3 cellular contexts compared by ENCODE assay signal in genomic region chr19:1762243-1763140, GRCh38.
TF ChIP-seq lines count a peak whose summit lies in the region.

No MANE protein-coding gene starts in this region.

TF ChIP-seq in GM23338, 12 proteins besides CTCF, POLR2A, EP300 and RAD21:
- TF ChIP-seq EZH2 (IDR thresholded peaks at IDR 0.05; ENCODE audit: low read depth, unreplicated experiment): peak; percentile 97
- TF ChIP-seq CREB1 (CRISPR knock-in tag; IDR thresholded peaks at IDR 0.05; ENCODE audit: low read depth): no peak
- TF ChIP-seq ZNF114 (CRISPR knock-in tag; IDR thresholded peaks at IDR 0.05): no peak
- no peak for TF ChIP-seq POLR2AphosphoS5 (IDR thresholded peaks at IDR 0.05; ENCODE audit: low read depth)
- TF ChIP-seq ZNF331 (CRISPR knock-in tag; IDR thresholded peaks at IDR 0.05; ENCODE audit: low read depth): no peak

TF ChIP-seq in HEK293, 187 proteins besides CTCF, POLR2A, EP300 and RAD21:
- TF ChIP-seq ZNF341 (tag by site-specific recombination; IDR thresholded peaks at IDR 0.05; ENCODE audit: low read depth) (no peak), ZBTB26 (tag by site-specific recombination; optimal IDR thresholded peaks at IDR 0.05) (peak; percentile 33), ATF2 (tag by site-specific recombination; IDR thresholded peaks at IDR 0.05; ENCODE audit: low read depth) (no peak), ZBTB20 (tag by site-specific recombination; IDR thresholded peaks at IDR 0.05) (peak; percentile 58; the same call in 1 of the 2 replicates), GLIS1 (tag by site-specific recombination; IDR thresholded peaks at IDR 0.05) (peak; percentile 21; the same call in 1 of the 2 replicates)

TF ChIP-seq in H1, 55 proteins besides CTCF, POLR2A, EP300 and RAD21:
- peak; percentile 95 for TF ChIP-seq SUZ12 (IDR thresholded peaks at IDR 0.05; ENCODE audit: low read length)
- peak; percentile 97 for TF ChIP-seq EZH2 (IDR thresholded peaks at IDR 0.05; ENCODE audit: low read depth, low read length, severe bottlenecking)
- no peak for TF ChIP-seq YY1 (IDR thresholded peaks at IDR 0.05; ENCODE audit: low read depth, low read length)
- peak; percentile 44; the same call in 1 of the 2 replicates for TF ChIP-seq MAX (IDR thresholded peaks at IDR 0.05)
- TF ChIP-seq GABPA (IDR thresholded peaks at IDR 0.05; ENCODE audit: borderline replicate concordance, insufficient read depth, low read length): no peak
- no peak for TF ChIP-seq SIN3A (conservative IDR thresholded peaks at IDR 0.05 in 1 of 2, IDR thresholded peaks at IDR 0.05 in 1 of 2; ENCODE audit: low read depth in 1 of 2, low read length in 2 of 2)
- peak; percentile 54 for TF ChIP-seq RNF2 (IDR thresholded peaks at IDR 0.05; ENCODE audit: borderline replicate concordance, low read depth, low read length, missing control alignments, poor library complexity, severe bottlenecking)
- TF ChIP-seq KDM4A (IDR thresholded peaks at IDR 0.05; ENCODE audit: low read depth, low read length, severe bottlenecking): no peak
- no peak for TF ChIP-seq BCL11A (IDR thresholded peaks at IDR 0.05; ENCODE audit: low read depth in 2 of 2, low read length in 2 of 2)
